27 cellular contexts compared by ENCODE assay signal in the genomic region with DNA sequence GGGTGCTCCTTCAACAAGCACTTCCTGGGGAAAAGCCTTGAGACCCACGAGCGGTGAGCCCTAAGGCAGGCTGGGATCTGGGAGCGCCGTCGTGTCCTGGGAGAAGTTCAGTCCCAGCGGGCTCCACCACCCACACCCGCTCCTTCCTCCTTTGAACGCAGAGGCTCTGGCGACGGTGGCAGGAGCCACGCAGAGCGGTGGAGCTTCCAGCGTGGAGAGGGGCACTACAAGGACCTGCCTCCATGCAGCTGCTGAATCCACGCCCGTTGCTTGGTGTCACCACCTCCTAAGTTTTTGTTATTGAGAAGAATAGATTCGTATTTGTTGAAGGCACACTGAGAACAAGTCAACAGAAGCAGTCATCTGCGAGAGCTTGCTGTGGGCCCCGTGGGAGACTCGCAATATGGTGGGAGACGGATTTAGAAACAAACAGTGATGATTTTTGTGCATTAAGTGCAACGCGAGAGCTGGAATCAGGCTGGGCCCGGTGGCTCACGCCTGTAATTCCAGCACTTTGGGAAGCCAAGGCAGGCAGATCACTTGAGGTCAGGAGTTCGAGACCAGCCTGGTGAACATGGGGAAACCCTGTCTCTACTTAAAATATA.
A peak's percentile ranks its signal among the peaks of the same experiment; 100 is the strongest.
DNase-seq lines count a peak whose midpoint lies in the region; ATAC-seq and TF ChIP-seq lines count a peak whose summit lies in the region.
"Had no signal": no experiment of that assay in that cellular context is flagged by ENCODE, and none has a peak within 500 bp of the region (broad histone marks: within the 10 kb centered on the region; RNA-seq: fewer than 3 reads in every experiment).

No MANE protein-coding gene starts in this region.

- no peak overlapping the region for H2BK5ac ChIP-seq in mesenchymal stem cell (ENCODE audit: low read depth, low read length, poor library complexity, severe bottlenecking)

- TF ChIP-seq POLR2A in spleen (IDR thresholded peaks at IDR 0.05), result no peak

- no peaks in the 10 kb centered on the region for H3K79me1 ChIP-seq in mesenchymal stem cell (replicated peaks; ENCODE audit: low read length, poor library complexity, severe bottlenecking)

- H3K27ac Mint-ChIP-seq in naive thymus-derived CD8-positive, alpha-beta T cell, result peak overlapping the region in 1 of 10 donors; percentile 24
- H3K27ac Mint-ChIP-seq: CD14-positive monocyte, HFFc6 had no signal

- no peak overlapping the region for H3K4me3 ChIP-seq in BLaER1 treated with 17β-estradiol and CSF1 and Interleukin-3, amounts not matched to agents 10 nM and 100 nM
- H3K4me3 ChIP-seq in mesenchymal stem cell (ENCODE audit: insufficient read depth in 1 of 2, low read depth in 1 of 2, low read length in 2 of 2) (no peak overlapping the region), spleen (no peak overlapping the region)
- H3K4me3 ChIP-seq: A549, HAP-1, PC-9, SJSA1 had no signal

- no peak overlapping the region for H2AFZ ChIP-seq in mesenchymal stem cell (ENCODE audit: low read depth, low read length)
- H2AFZ ChIP-seq: PC-9 had no signal

- H3K9ac ChIP-seq in BLaER1 treated with 17β-estradiol and CSF1 and Interleukin-3, amounts not matched to agents 10 nM and 100 nM, result no peak overlapping the region
- H3K9ac ChIP-seq in mesenchymal stem cell (ENCODE audit: low read length), result no peak overlapping the region

- no peak for ATAC-seq in HG03469 (IDR thresholded peaks at IDR 0.05; ENCODE audit: unreplicated experiment)
- ATAC-seq in GM19324 (IDR thresholded peaks at IDR 0.05; ENCODE audit: low FRiP score, unreplicated experiment), result no peak
- ATAC-seq in naive thymus-derived CD8-positive, alpha-beta T cell, result no peak
- ATAC-seq: A549 had no signal

- H3K36me3 Mint-ChIP-seq in naive thymus-derived CD8-positive, alpha-beta T cell, result peaks cover 0 to 4% (median 3%) of the 10 kb centered on the region in 3 donors
- H3K36me3 Mint-ChIP-seq: CD14-positive monocyte had no signal

- no peaks in the 10 kb centered on the region for H3K27me3 ChIP-seq in BLaER1 treated with 17β-estradiol and CSF1 and Interleukin-3, amounts not matched to agents 10 nM and 100 nM
- H3K27me3 ChIP-seq in mesenchymal stem cell (ENCODE audit: control insufficient read depth in 1 of 2, insufficient read depth in 1 of 2, low read length in 2 of 2), result no peaks in the 10 kb centered on the region
- peaks cover 0 to 5% (median 0%) of the 10 kb centered on the region in 7 donors for H3K27me3 ChIP-seq in spleen (replicated peaks in 1 of 7)
- H3K27me3 ChIP-seq: SJSA1 had no signal

- intact Hi-C loops in spleen (cut with DNase I; ENCODE audit: low total_unique reads), result no loop called here

- peak overlapping the region; percentile 54 for H2BK15ac ChIP-seq in mesenchymal stem cell (ENCODE audit: low read depth, poor library complexity, severe bottlenecking)

- peaks cover 12 to 29% (median 19%) of the 10 kb centered on the region in 11 experiments for H3K9me3 ChIP-seq in BLaER1 treated with 17β-estradiol and CSF1 and Interleukin-3, amounts not matched to agents 10 nM and 100 nM (replicated peaks in 1 of 11)
- H3K9me3 ChIP-seq in mesenchymal stem cell (ENCODE audit: control insufficient read depth, low read length) (peaks cover 14% of the 10 kb centered on the region), spleen (peaks cover 0 to 13% (median 11%) of the 10 kb centered on the region in 8 donors)
- H3K9me3 ChIP-seq: HAP-1, SJSA1 had no signal

- H3K27ac ChIP-seq in BLaER1 treated with 17β-estradiol and CSF1 and Interleukin-3, amounts not matched to agents 10 nM and 100 nM, result no peak overlapping the region
- no peak overlapping the region for H3K27ac ChIP-seq in mesenchymal stem cell (ENCODE audit: low read length, poor library complexity, severe bottlenecking)
- no peak overlapping the region for H3K27ac ChIP-seq in spleen
- H3K27ac ChIP-seq: A549, PC-9, SJSA1 had no signal

- no peaks in the 10 kb centered on the region for H3K36me3 ChIP-seq in BLaER1 treated with 17β-estradiol and CSF1 and Interleukin-3, amounts not matched to agents 10 nM and 100 nM
- H3K36me3 ChIP-seq in mesenchymal stem cell (ENCODE audit: control insufficient read depth in 1 of 2, insufficient read depth in 2 of 2, low read depth in 1 of 2, low read length in 2 of 2) (no peaks in the 10 kb centered on the region), spleen (no peaks in the 10 kb centered on the region)
- H3K36me3 ChIP-seq: HAP-1, SJSA1 had no signal

- POLR2A ChIA-PET in naive thymus-derived CD8-positive, alpha-beta T cell (lab: Charles Lee), result no interaction called here

- no peak overlapping the region for H3K18ac ChIP-seq in mesenchymal stem cell (ENCODE audit: low read depth in 1 of 2, low read length in 2 of 2)

- DNase-seq in NCI-H69 (lab: John Stamatoyannopoulos, UW) (peak; percentile 45), mesenchymal stem cell (no peak), spleen (peak; percentile 64)
- DNase-seq in naive thymus-derived CD8-positive, alpha-beta T cell, result no peak
- DNase-seq: AML-193; Calu3; DND-41; HFFc6; KBM-7; MV-4-11; NCI-H1105; NCI-H1436 treated with DMSO at 0.1 percent for 48 hours; NCI-H187 treated with DMSO at 0.1 percent for 48 hours; NCI-H2227 treated with DMSO at 0.1 percent for 48 hours; NCI-H510A treated with DMSO at 0.1 percent for 48 hours; NCI-H82; NK-92 treated with Interleukin-12 subunit alpha and Interleukin-12 subunit beta, amount 100 ng/mL, for 24 hours; PC-9; Right ventricle myocardium superior; RPMI8226 had no signal

- H3K4me1 ChIP-seq in BLaER1 treated with 17β-estradiol and CSF1 and Interleukin-3, amounts not matched to agents 10 nM and 100 nM, result peaks cover 0 to 13% (median 2%) of the 10 kb centered on the region in 10 experiments; a peak in 7 of 20 replicates
- H3K4me1 ChIP-seq in mesenchymal stem cell (ENCODE audit: control insufficient read depth, insufficient read depth, low read depth, low read length) (peaks cover 12% of the 10 kb centered on the region), spleen (no peaks in the 10 kb centered on the region)
- H3K4me1 ChIP-seq: HAP-1 had no signal

- H2BK120ac ChIP-seq in mesenchymal stem cell (ENCODE audit: low read depth, low read length), result no peak overlapping the region

- peak overlapping the region; percentile 53 for H2AK5ac ChIP-seq in mesenchymal stem cell (ENCODE audit: low read length, severe bottlenecking)

- no peaks in the 10 kb centered on the region for H3K4me1 Mint-ChIP-seq in naive thymus-derived CD8-positive, alpha-beta T cell
- H3K4me1 Mint-ChIP-seq: CD14-positive monocyte had no signal

- peak overlapping the region in 6 of 11 experiments; percentile 13 to 33 (median 22); a peak in 5 of 22 replicates for H3K4me2 ChIP-seq in BLaER1 treated with 17β-estradiol and CSF1 and Interleukin-3, amounts not matched to agents 10 nM and 100 nM
- H3K4me2 ChIP-seq in mesenchymal stem cell (ENCODE audit: low read length, poor library complexity, severe bottlenecking), result no peak overlapping the region
- H3K4me2 ChIP-seq: A549, PC-9 had no signal

- no peak overlapping the region for H3K4me3 Mint-ChIP-seq in naive thymus-derived CD8-positive, alpha-beta T cell
- H3K4me3 Mint-ChIP-seq: HFFc6 had no signal

- peaks cover 0 to 14% (median 1%) of the 10 kb centered on the region in 9 donors for H3K9me3 Mint-ChIP-seq in naive thymus-derived CD8-positive, alpha-beta T cell

- no peaks in the 10 kb centered on the region for H4K20me1 ChIP-seq in BLaER1 treated with 17β-estradiol and CSF1 and Interleukin-3, amounts not matched to agents 10 nM and 100 nM

- no peak overlapping the region for H4K91ac ChIP-seq in mesenchymal stem cell (ENCODE audit: low read length)

- H3K27me3 Mint-ChIP-seq in naive thymus-derived CD8-positive, alpha-beta T cell, result no peaks in the 10 kb centered on the region

- WGBS in mesenchymal stem cell, result 96% methylated on average over 25 of the region's 25 CpGs
- 83 to 89% (median 87%) methylated on average over 24 to 25 of the region's 25 CpGs for WGBS in spleen, 5 donors

- no peak for TF ChIP-seq CTCF in spleen (IDR thresholded peaks at IDR 0.05 in 8 of 11, conservative IDR thresholded peaks at IDR 0.05 in 3 of 11)

- H3K23ac ChIP-seq in mesenchymal stem cell (ENCODE audit: low read length in 2 of 2), result no peak overlapping the region

- peak overlapping the region in 1 of 2 experiments; percentile 52 for H2BK12ac ChIP-seq in mesenchymal stem cell (ENCODE audit: low read length in 2 of 2)

- no peak overlapping the region for H4K8ac ChIP-seq in mesenchymal stem cell (ENCODE audit: low read length)

- H3K4ac ChIP-seq in mesenchymal stem cell (ENCODE audit: low read depth in 1 of 2, low read length in 2 of 2), result no peak overlapping the region

- H3K14ac ChIP-seq in mesenchymal stem cell (ENCODE audit: low read length in 2 of 2), result no peak overlapping the region

Comparison
In these comparisons a context has a peak if more than half of its experiments do, and no peak if none do; other contexts are left out.
1. DNase-seq: peak in NCI-H69 (single experiment) and spleen (single experiment); none in mesenchymal stem cell (single experiment) and naive thymus-derived CD8-positive, alpha-beta T cell (0 of 10).